ENCODE assay signal across 9 cellular contexts in genomic region chr1:64246294-64246917, GRCh38. TPM values are rescaled to one million over a fixed set of nuclear protein-coding genes. Genes with fewer than 3 reads are reported as not detected.
DNase-seq lines count a peak whose midpoint lies in the region; ATAC-seq and TF ChIP-seq lines count a peak whose summit lies in the region.
"Had no signal": no experiment of that assay in that cellular context is flagged by ENCODE, and none has a peak within 500 bp of the region (broad histone marks: within the 10 kb centered on the region; RNA-seq: fewer than 3 reads in every experiment).

No MANE protein-coding gene starts in this region.

- no peaks in the 10 kb centered on the region for H3K9me2 ChIP-seq in MM.1S (replicated peaks; ENCODE audit: insufficient read depth, low read length)

- TF ChIP-seq CTCF in DND-41 (IDR thresholded peaks at IDR 0.05; ENCODE audit: borderline replicate concordance, extremely low read depth, low read length, poor library complexity, severe bottlenecking) (peak; percentile 78), MM.1S (IDR thresholded peaks at IDR 0.05; ENCODE audit: low read length) (peak; percentile 76), spleen (IDR thresholded peaks at IDR 0.05 in 8 of 11, conservative IDR thresholded peaks at IDR 0.05 in 3 of 11) (peak; percentile 51 to 86 (median 75))

- DNase-seq in DND-41 (no peak), MM.1S (peak; percentile 41), SW480 (ENCODE audit: low spot score) (peak; percentile 64), germinal center (ENCODE audit: low spot score) (peak; percentile 20), spleen (no peak)
- DNase-seq: left cardiac atrium had no signal

- H3K9me3 ChIP-seq in DND-41 (ENCODE audit: insufficient read depth, low read length, severe bottlenecking) (no peaks in the 10 kb centered on the region), MM.1S (replicated peaks; ENCODE audit: insufficient read depth, low read length) (no peaks in the 10 kb centered on the region), spleen (no peaks in the 10 kb centered on the region)

- H4K20me1 ChIP-seq in DND-41 (ENCODE audit: insufficient read depth, low read length) (no peaks in the 10 kb centered on the region), MM.1S (ENCODE audit: insufficient read depth, low read length) (no peaks in the 10 kb centered on the region)

- H3K27me3 ChIP-seq in DND-41 (ENCODE audit: insufficient read depth, low read length, poor library complexity) (peaks cover 10% of the 10 kb centered on the region), MM.1S (replicated peaks; ENCODE audit: insufficient read depth, low read length) (no peaks in the 10 kb centered on the region), spleen (replicated peaks in 1 of 7) (peaks cover 0 to 19% (median 0%) of the 10 kb centered on the region in 7 donors)

- ATAC-seq in DND-41 (ENCODE audit: insufficient read depth, low read depth): 0 out of 3 replicates have a peak, but pooled peaks have one; percentile 31
- no peak for ATAC-seq in HG03520 (IDR thresholded peaks at IDR 0.05; ENCODE audit: unreplicated experiment)
- no peak for ATAC-seq in GM18907 (IDR thresholded peaks at IDR 0.05; ENCODE audit: unreplicated experiment)
- ATAC-seq in GM19455 (IDR thresholded peaks at IDR 0.05; ENCODE audit: unreplicated experiment): no peak

- no peak overlapping the region for H2AFZ ChIP-seq in DND-41 (ENCODE audit: low read depth, low read length)
- H2AFZ ChIP-seq in MM.1S (ENCODE audit: low read length): no peak overlapping the region

- no peak overlapping the region for H3K9ac ChIP-seq in DND-41 (ENCODE audit: low read depth, low read length)
- no peak overlapping the region for H3K9ac ChIP-seq in MM.1S (ENCODE audit: low read length)

- intact Hi-C loops in spleen (cut with DNase I; ENCODE audit: low total_unique reads): loop anchor here (5.0 to 10.0 kb wide), 2 partner anchors 572 to 629 kb away; no protein-coding TSS in a partner anchor

- H3K4me3 ChIP-seq in DND-41 (ENCODE audit: low read depth in 1 of 2, low read length in 2 of 2) (no peak overlapping the region), MM.1S (ENCODE audit: low read length) (no peak overlapping the region), spleen (no peak overlapping the region)

- no peaks in the 10 kb centered on the region for H3F3A ChIP-seq in MM.1S (ENCODE audit: insufficient read depth, low read length)

- no peak overlapping the region for H3K27ac ChIP-seq in DND-41 (ENCODE audit: low read length)
- no peak overlapping the region for H3K27ac ChIP-seq in MM.1S (ENCODE audit: low read length)
- no peak overlapping the region for H3K27ac ChIP-seq in spleen

- H3K79me2 ChIP-seq in DND-41 (ENCODE audit: insufficient read depth, low read length) (no peaks in the 10 kb centered on the region), MM.1S (ENCODE audit: low read length) (no peaks in the 10 kb centered on the region)

- no peak for TF ChIP-seq POLR2A in spleen (IDR thresholded peaks at IDR 0.05)

- no peak overlapping the region for H3K4me2 ChIP-seq in DND-41 (ENCODE audit: insufficient read depth, low read length)
- no peak overlapping the region for H3K4me2 ChIP-seq in MM.1S (ENCODE audit: low read depth, low read length)

- 17 to 25% (median 20%) methylated on average over 4 of the region's 4 CpGs for WGBS in spleen, 5 donors

- peaks cover 4% of the 10 kb centered on the region; the same call in 1 of the 2 replicates for H3K4me1 ChIP-seq in DND-41 (ENCODE audit: insufficient read depth, low read length)
- H3K4me1 ChIP-seq in MM.1S (ENCODE audit: low read length): peaks cover 6% of the 10 kb centered on the region; the same call in 1 of the 2 replicates
- H3K4me1 ChIP-seq in spleen: peaks cover 0 to 32% (median 18%) of the 10 kb centered on the region in 6 donors

- no peaks in the 10 kb centered on the region for H3K36me3 ChIP-seq in DND-41 (ENCODE audit: insufficient read depth, low read length)
- no peaks in the 10 kb centered on the region for H3K36me3 ChIP-seq in MM.1S (replicated peaks; ENCODE audit: insufficient read depth, low read length)
- H3K36me3 ChIP-seq in spleen: no peaks in the 10 kb centered on the region

RNA-seq across cellular contexts. Expression of gene UBE2U, which starts 43.0 kb away (rescaled TPM):
- not detected for total RNA-seq in spleen
- not detected for polyA plus RNA-seq in spleen
- total RNA-seq: left cardiac atrium had no signal

Comparison
In these comparisons a context has a peak if more than half of its experiments do, and no peak if none do; other contexts are left out.
1. DNase-seq: peak in MM.1S (single experiment), SW480 (single experiment) and germinal center (single experiment); none in DND-41 (single experiment) and spleen (single experiment).
2. Peak in every context shown above with its lines, with median percentiles within 50 percentile points of each other: CTCF ChIP-seq.